Comparison of ENCODE assay signal across 17 cellular contexts in the genomic region with DNA sequence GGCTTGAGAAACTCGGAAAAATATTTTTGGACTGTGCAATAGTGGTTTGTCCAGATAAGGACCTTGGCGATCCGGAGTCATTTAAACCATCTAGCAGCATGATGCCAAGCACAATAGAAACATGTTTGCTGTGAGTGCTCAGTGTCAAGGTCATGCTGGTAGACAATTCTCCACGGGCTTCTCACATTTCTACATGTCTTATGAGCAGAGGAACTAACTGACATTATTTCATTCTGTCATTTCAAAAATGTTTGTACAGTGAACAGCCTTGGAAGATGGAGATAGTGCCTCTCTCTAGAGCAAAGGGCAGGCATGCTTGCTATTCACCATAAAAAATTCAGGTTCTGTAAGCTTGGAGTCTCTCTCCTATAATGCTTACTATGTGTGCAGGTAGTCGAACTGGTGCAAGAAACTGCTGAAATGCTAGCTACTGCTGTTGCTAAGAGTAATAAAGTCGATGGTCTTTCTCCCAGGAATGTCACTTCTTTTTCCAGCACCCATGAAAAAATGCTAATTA. TPM values are rescaled to one million over a fixed set of nuclear protein-coding genes. Genes with fewer than 3 reads are reported as not detected.
DNase-seq lines count a peak whose midpoint lies in the region; ATAC-seq, FAIRE-seq and TF ChIP-seq lines count a peak whose summit lies in the region.
"Had no signal": no experiment of that assay in that cellular context is flagged by ENCODE, and none has a peak within 500 bp of the region (broad histone marks: within the 10 kb centered on the region; RNA-seq: fewer than 3 reads in every experiment).

No MANE protein-coding gene starts in this region.

- no peak overlapping the region for H3K4me3 ChIP-seq in right atrium auricular region
- no peak overlapping the region for H3K4me3 ChIP-seq in bronchial epithelial cell (ENCODE audit: low read depth, low read length)
- no peak overlapping the region for H3K4me3 ChIP-seq in thoracic aorta
- no peak overlapping the region for H3K4me3 ChIP-seq in MG63
- H3K4me3 ChIP-seq: vagina had no signal

- H3K9me3 ChIP-seq in right atrium auricular region (no peaks in the 10 kb centered on the region), thoracic aorta (no peaks in the 10 kb centered on the region), MG63 (no peaks in the 10 kb centered on the region)
- H3K9me3 ChIP-seq: vagina had no signal

- no peaks in the 10 kb centered on the region for H3K27me3 ChIP-seq in right atrium auricular region
- no peaks in the 10 kb centered on the region for H3K27me3 ChIP-seq in bronchial epithelial cell (ENCODE audit: control insufficient read depth, insufficient read depth, low read length)
- no peaks in the 10 kb centered on the region for H3K27me3 ChIP-seq in thoracic aorta (replicated peaks; ENCODE audit: insufficient read depth)
- H3K27me3 ChIP-seq in MG63: no peaks in the 10 kb centered on the region
- H3K27me3 ChIP-seq: vagina had no signal

- no peak for TF ChIP-seq CTCF in right atrium auricular region (IDR thresholded peaks at IDR 0.05)
- TF ChIP-seq CTCF in bronchial epithelial cell (IDR thresholded peaks at IDR 0.05; ENCODE audit: insufficient read depth, low read length, severe bottlenecking): no peak
- TF ChIP-seq CTCF in thoracic aorta (IDR thresholded peaks at IDR 0.05): no peak

- ATAC-seq in Right ventricle myocardium superior (ENCODE audit: poor library complexity) (peak; percentile 31), thoracic aorta (ENCODE audit: insufficient number of reproducible peaks, low FRiP score, low read depth) (no peak), GM21381 (IDR thresholded peaks at IDR 0.05; ENCODE audit: unreplicated experiment) (no peak)
- ATAC-seq: activated CD4-positive, CD25-positive, alpha-beta regulatory T cell treated with anti-CD3 and anti-CD28 coated beads, Interleukin-2, amount 50 U/mL, for 24 hours; naive thymus-derived CD8-positive, alpha-beta T cell had no signal

- peak; percentile 96 for FAIRE-seq in bronchial epithelial cell (lab: Jason Lieb, UNC)
- FAIRE-seq: A204.1 had no signal

- intact Hi-C loops in Right ventricle myocardium superior (cut with DNase I): no loop called here

- DNase-seq in Right ventricle myocardium superior: no peak
- DNase-seq in right atrium auricular region (ENCODE audit: low spot score): no peak
- no peak for DNase-seq in bronchial epithelial cell (ENCODE audit: low read depth)
- DNase-seq in kidney glomerular epithelial cell (lab: John Stamatoyannopoulos, UW): peak; percentile 17
- no peak for DNase-seq in thoracic aorta (ENCODE audit: low spot score)
- DNase-seq in MG63: no peak
- no peak for DNase-seq in DMS79 treated with DMSO at 0.1 percent for 48 hours (lab: John Stamatoyannopoulos, UW)
- DNase-seq: activated gamma-delta T cell; CD4-positive, alpha-beta T cell; mammary epithelial cell; naive thymus-derived CD8-positive, alpha-beta T cell; NCI-H2171; stimulated activated CD4-positive, alpha-beta T cell treated with anti-CD3 and anti-CD28 coated beads, Interleukin-15, amount 100 ng/mL, for 24 hours had no signal

- H3K36me3 ChIP-seq in right atrium auricular region: no peaks in the 10 kb centered on the region
- no peaks in the 10 kb centered on the region for H3K36me3 ChIP-seq in bronchial epithelial cell (ENCODE audit: control insufficient read depth, insufficient read depth, low read length)
- no peaks in the 10 kb centered on the region for H3K36me3 ChIP-seq in thoracic aorta
- no peaks in the 10 kb centered on the region for H3K36me3 ChIP-seq in MG63
- H3K36me3 ChIP-seq: vagina had no signal

- peak overlapping the region in 1 of 2 donors; percentile 40 for H3K27ac ChIP-seq in right atrium auricular region
- peak overlapping the region; percentile 23 to 31 for H3K27ac ChIP-seq in thoracic aorta
- H3K27ac ChIP-seq: vagina had no signal

- peaks cover 0 to 12% of the 10 kb centered on the region in 2 donors for H3K4me1 ChIP-seq in right atrium auricular region
- H3K4me1 ChIP-seq in thoracic aorta (ENCODE audit: control insufficient read depth in 1 of 2, low read depth in 2 of 2): peaks cover 17 to 66% of the 10 kb centered on the region in 2 donors
- H3K4me1 ChIP-seq: vagina had no signal

RNA-seq across cellular contexts. Expression of gene CCN2, which starts 25.4 kb away (rescaled TPM):
- 13.9 TPM for total RNA-seq in Right ventricle myocardium superior
- 100 to 1,000 TPM; 203 to 356 TPM for total RNA-seq in right atrium auricular region
- 1.3 and 2.6 TPM in 2 replicates for total RNA-seq in bronchial epithelial cell
- 1,000 to 10,000 TPM in 1 of 2 donors, 100 to 1,000 TPM in 1; 821 to 1,207 TPM for total RNA-seq in thoracic aorta
- 830 and 953 TPM in 2 replicates for total RNA-seq in MG63 (2014; rRNA removed; shearing (Covaris generic); ENCODE audit: low replicate concordance)

Comparison
In these comparisons a context has a peak if more than half of its experiments do, and no peak if none do; other contexts are left out.
1. RNA of gene CCN2, which starts 25.4 kb away (total RNA-seq): 821 to 1,207 TPM in thoracic aorta, 830 to 953 TPM in MG63 and 203 to 356 TPM in right atrium auricular region; 13.9 TPM in Right ventricle myocardium superior (single experiment) and 1.3 to 2.6 TPM in bronchial epithelial cell; every median in the first group is over 10 times any median in the second.